1 cellular context compared by ENCODE assay signal in genomic region chr14:42950363-42950762, GRCh38.
A peak's percentile ranks its signal among the peaks of the same experiment; 100 is the strongest.
TF ChIP-seq lines count a peak whose summit lies in the region.

No MANE protein-coding gene starts in this region.

TF ChIP-seq in Ishikawa, 13 proteins besides CTCF, POLR2A, EP300 and RAD21:
- peak; percentile 42; the same call in 1 of the 2 replicates for TF ChIP-seq REST (IDR thresholded peaks at IDR 0.05; ENCODE audit: low read depth)
- no peak for TF ChIP-seq NFIC (IDR thresholded peaks at IDR 0.05)
